Comparison of ENCODE assay signal across 8 cellular contexts in genomic region chr7:100874300-100874576, GRCh38. TPM values are rescaled to one million over a fixed set of nuclear protein-coding genes. Genes with fewer than 3 reads are reported as not detected.
DNase-seq lines count a peak whose midpoint lies in the region; ATAC-seq and TF ChIP-seq lines count a peak whose summit lies in the region.

No MANE protein-coding gene starts in this region.

- peaks cover 27% of the 10 kb centered on the region for H3K36me3 Mint-ChIP-seq in mesothelial cell of epicardium

- ATAC-seq in Right ventricle myocardium superior (ENCODE audit: poor library complexity) (peak; percentile 1), left cardiac atrium (no peak), HG02588 (IDR thresholded peaks at IDR 0.05; ENCODE audit: unreplicated experiment) (no peak), HG02642 (IDR thresholded peaks at IDR 0.05; ENCODE audit: poor library complexity, unreplicated experiment) (no peak), HG03521 (IDR thresholded peaks at IDR 0.05; ENCODE audit: unreplicated experiment) (no peak), GM21619 (IDR thresholded peaks at IDR 0.05; ENCODE audit: unreplicated experiment) (no peak)

- H3K4me3 ChIP-seq in cardiac fibroblast (replicated peaks in 1 of 2; ENCODE audit: low read depth in 2 of 2, low read length in 2 of 2), result peak overlapping the region; percentile 89 to 95

- DNase-seq in Right ventricle myocardium superior (no peak), left cardiac atrium (no peak), cardiac fibroblast (ENCODE audit: low read depth in 2 of 2) (no peak), mesothelial cell of epicardium (ENCODE audit: low spot score in 2 of 2, unreplicated experiment in 2 of 2) (no peak)

- intact Hi-C loops in Right ventricle myocardium superior (cut with DNase I) (no loop called here), left cardiac atrium (cut with DNase I) (no loop called here)

- peak overlapping the region; percentile 99 for H3K27ac Mint-ChIP-seq in mesothelial cell of epicardium

- TF ChIP-seq CTCF in cardiac fibroblast (IDR thresholded peaks at IDR 0.05; ENCODE audit: low read depth, low read length) (no peak), mesothelial cell of epicardium (IDR thresholded peaks at IDR 0.05; ENCODE audit: unreplicated experiment) (no peak)

- H3K27me3 Mint-ChIP-seq in mesothelial cell of epicardium (ENCODE audit: low read depth), result no peaks in the 10 kb centered on the region

- peak overlapping the region; percentile 99 for H3K4me3 Mint-ChIP-seq in mesothelial cell of epicardium

- peaks cover 39% of the 10 kb centered on the region for H3K4me1 Mint-ChIP-seq in mesothelial cell of epicardium

- H3K9me3 Mint-ChIP-seq in mesothelial cell of epicardium, result no peaks in the 10 kb centered on the region

RNA-seq across cellular contexts. Expression of gene SRRT, which starts 0.7 kb away (rescaled TPM):
- 61.1 TPM for total RNA-seq in Right ventricle myocardium superior
- total RNA-seq in left cardiac atrium, result 10 to 100 TPM; 65.1 to 87.0 TPM
- total RNA-seq in mesothelial cell of epicardium, result 229 to 245 TPM (median 240 TPM) in 3 replicates

RNA-seq across cellular contexts. Expression of gene TRIP6, which starts 7.1 kb away (rescaled TPM):
- total RNA-seq in Right ventricle myocardium superior, result 12.6 TPM
- 10 to 100 TPM; 36.5 to 48.0 TPM for total RNA-seq in left cardiac atrium
- 101 to 109 TPM (median 107 TPM) in 3 replicates for total RNA-seq in mesothelial cell of epicardium

RNA-seq across cellular contexts. Expression of gene UFSP1, which starts 15.3 kb away (rescaled TPM):
- total RNA-seq in Right ventricle myocardium superior (2.2 TPM), left cardiac atrium (1 to 10 TPM; 2.7 to 4.3 TPM), mesothelial cell of epicardium (6.0 to 8.0 TPM (median 6.4 TPM) in 3 replicates)

RNA-seq across cellular contexts. Expression of gene ACHE, which starts 21.4 kb away (rescaled TPM):
- 0.65 TPM for total RNA-seq in Right ventricle myocardium superior
- 10 to 100 TPM in 1 of 2 donors, 1 to 10 TPM in 1; 8.5 to 30.9 TPM for total RNA-seq in left cardiac atrium
- total RNA-seq in mesothelial cell of epicardium, result 9.2 to 10.4 TPM (median 9.6 TPM) in 3 replicates

RNA-seq across cellular contexts. Expression of gene SLC12A9, which starts 21.7 kb away (rescaled TPM):
- total RNA-seq in Right ventricle myocardium superior (10.2 TPM), left cardiac atrium (10 to 100 TPM; 13.4 to 14.7 TPM), mesothelial cell of epicardium (30.9 to 39.1 TPM (median 37.5 TPM) in 3 replicates)
